ENCODE assay signal across 15 cellular contexts in the genomic region with DNA sequence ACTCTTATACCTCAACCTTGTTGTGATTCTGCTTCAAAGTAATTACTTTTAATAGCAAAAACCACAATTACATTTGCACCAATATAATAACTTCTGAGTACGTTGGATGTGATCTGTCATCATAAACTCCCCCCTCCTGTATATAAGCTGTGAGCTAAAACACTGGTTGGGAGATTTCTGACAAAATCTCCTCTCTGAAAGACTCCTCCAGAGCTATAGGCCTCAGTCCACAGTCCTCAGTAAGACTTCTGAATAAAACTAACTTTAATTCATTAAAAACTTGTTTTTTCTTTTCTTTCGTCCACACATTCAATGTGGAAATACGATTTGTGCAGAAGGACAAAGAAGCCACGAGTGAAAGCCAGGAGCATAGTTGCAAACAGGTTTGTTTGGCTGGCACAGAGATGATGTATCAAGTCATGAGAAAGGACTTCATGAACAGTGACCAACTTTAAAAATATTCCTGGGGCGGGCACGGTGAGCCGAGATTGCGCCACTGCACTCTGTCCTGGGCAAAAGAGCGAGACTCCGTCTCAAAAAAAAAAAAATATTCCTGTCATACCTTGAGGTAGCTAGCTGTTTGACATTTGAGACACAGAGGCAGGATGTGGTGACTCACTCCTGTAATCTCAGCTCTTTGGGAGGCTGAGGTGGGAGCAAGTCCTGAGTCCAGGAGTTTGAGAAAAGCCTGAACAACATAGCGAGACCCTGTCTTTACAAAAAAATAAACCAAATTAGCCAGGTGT.
A peak's percentile ranks its signal among the peaks of the same experiment; 100 is the strongest.
DNase-seq lines count a peak whose midpoint lies in the region; ATAC-seq and TF ChIP-seq lines count a peak whose summit lies in the region.
"Had no signal": no experiment of that assay in that cellular context is flagged by ENCODE, and none has a peak within 500 bp of the region (broad histone marks: within the 10 kb centered on the region; RNA-seq: fewer than 3 reads in every experiment).

No MANE protein-coding gene starts in this region.

- H3K36me3 ChIP-seq in H7 (replicated peaks; ENCODE audit: control insufficient read depth, insufficient read depth, low read length) (no peaks in the 10 kb centered on the region), body of pancreas (replicated peaks in 1 of 2; ENCODE audit: insufficient read depth in 1 of 2, low read depth in 2 of 2) (no peaks in the 10 kb centered on the region)

- DNase-seq in activated naive CD4-positive, alpha-beta T cell treated with anti-CD3 and anti-CD28 coated beads, Interleukin-2, amount 50 U/mL, for 72 hours (ENCODE audit: low spot score in 2 of 2), result no peak
- no peak for DNase-seq in activated naive CD4-positive, alpha-beta T cell treated with anti-CD3 and anti-CD28 coated beads, Interleukin-2, amount 50 U/mL, for 16 hours
- DNase-seq in RKO (ENCODE audit: low spot score) (peak; percentile 62), epithelial cell of esophagus (ENCODE audit: low read depth) (peak; percentile 97), substantia nigra (lab: John Stamatoyannopoulos, UW) (no peak), H7 (no peak), body of pancreas (no peak)
- no peak for DNase-seq in activated CD8-positive, alpha-beta memory T cell treated with anti-CD3 and anti-CD28 coated beads, Interleukin-2, amount 10 ng/mL, durations not matched to agents 7 days and 5 days
- DNase-seq: activated CD4-positive, alpha-beta T cell treated with anti-CD3 and anti-CD28 coated beads, Interleukin-2, amount 50 U/mL, for 4 hours; activated naive CD4-positive, alpha-beta T cell treated with anti-CD3 and anti-CD28 coated beads, Interleukin-2, amount 10 ng/mL, durations not matched to agents 7 days and 5 days; GOT3; Karpas-422; small intestine; T-helper 17 cell had no signal

- no peak overlapping the region for H3K4me3 Mint-ChIP-seq in activated CD8-positive, alpha-beta memory T cell treated with anti-CD3 and anti-CD28 coated beads, Interleukin-2, amount 10 ng/mL, durations not matched to agents 7 days and 5 days
- H3K4me3 Mint-ChIP-seq: activated naive CD4-positive, alpha-beta T cell treated with anti-CD3 and anti-CD28 coated beads, Interleukin-2, amount 10 ng/mL, durations not matched to agents 7 days and 5 days; T-helper 17 cell; type B pancreatic cell had no signal

- intact Hi-C loops in body of pancreas (cut with DNase I), result no loop called here

- no peak overlapping the region for H3K27ac Mint-ChIP-seq in activated naive CD4-positive, alpha-beta T cell treated with anti-CD3 and anti-CD28 coated beads, Interleukin-2, amount 50 U/mL, for 72 hours
- no peak overlapping the region for H3K27ac Mint-ChIP-seq in activated CD8-positive, alpha-beta memory T cell treated with anti-CD3 and anti-CD28 coated beads, Interleukin-2, amount 10 ng/mL, durations not matched to agents 7 days and 5 days
- H3K27ac Mint-ChIP-seq: activated naive CD4-positive, alpha-beta T cell treated with anti-CD3 and anti-CD28 coated beads, Interleukin-2, amount 10 ng/mL, durations not matched to agents 7 days and 5 days; T-helper 17 cell; type B pancreatic cell had no signal

- no peaks in the 10 kb centered on the region for H3K4me1 ChIP-seq in body of pancreas

- H3K27me3 ChIP-seq in H7 (ENCODE audit: control insufficient read depth, insufficient read depth, low read length) (no peaks in the 10 kb centered on the region), body of pancreas (no peaks in the 10 kb centered on the region)

- 74 to 77% methylated on average over 11 of the region's 11 CpGs for WGBS in body of pancreas, 2 donors

- no peaks in the 10 kb centered on the region for H3K9me3 Mint-ChIP-seq in activated naive CD4-positive, alpha-beta T cell treated with anti-CD3 and anti-CD28 coated beads, Interleukin-2, amount 50 U/mL, for 72 hours
- no peaks in the 10 kb centered on the region for H3K9me3 Mint-ChIP-seq in activated CD8-positive, alpha-beta memory T cell treated with anti-CD3 and anti-CD28 coated beads, Interleukin-2, amount 10 ng/mL, durations not matched to agents 7 days and 5 days (ENCODE audit: low read depth)
- H3K9me3 Mint-ChIP-seq: activated naive CD4-positive, alpha-beta T cell treated with anti-CD3 and anti-CD28 coated beads, Interleukin-2, amount 10 ng/mL, durations not matched to agents 7 days and 5 days; type B pancreatic cell had no signal

- H3K4me3 ChIP-seq in epithelial cell of esophagus (ENCODE audit: low read length) (no peak overlapping the region), H7 (ENCODE audit: insufficient read depth, low read depth, low read length) (no peak overlapping the region), body of pancreas (no peak overlapping the region)

- H3K27me3 Mint-ChIP-seq in activated CD8-positive, alpha-beta memory T cell treated with anti-CD3 and anti-CD28 coated beads, Interleukin-2, amount 10 ng/mL, durations not matched to agents 7 days and 5 days, result no peaks in the 10 kb centered on the region
- H3K27me3 Mint-ChIP-seq: type B pancreatic cell had no signal

- ATAC-seq in activated naive CD4-positive, alpha-beta T cell treated with anti-CD3 and anti-CD28 coated beads, Interleukin-2, amount 50 U/mL, for 72 hours, result peak; percentile 60 to 82
- no peak for ATAC-seq in activated CD8-positive, alpha-beta memory T cell treated with anti-CD3 and anti-CD28 coated beads, Interleukin-2, amount 10 ng/mL, durations not matched to agents 7 days and 5 days
- ATAC-seq in body of pancreas, result no peak
- ATAC-seq: T-helper 17 cell had no signal

- CTCF ChIA-PET in activated CD8-positive, alpha-beta memory T cell treated with anti-CD3 and anti-CD28 coated beads, Interleukin-2, amount 10 ng/mL, durations not matched to agents 7 days and 5 days (lab: Charles Lee), result no interaction called here

- H3K27ac ChIP-seq in substantia nigra (ENCODE audit: low read depth, low read length, poor library complexity, severe bottlenecking) (peak overlapping the region; percentile 9), body of pancreas (no peak overlapping the region)

- H3K4me1 Mint-ChIP-seq in activated CD8-positive, alpha-beta memory T cell treated with anti-CD3 and anti-CD28 coated beads, Interleukin-2, amount 10 ng/mL, durations not matched to agents 7 days and 5 days, result peaks cover 1% of the 10 kb centered on the region
- H3K4me1 Mint-ChIP-seq: activated naive CD4-positive, alpha-beta T cell treated with anti-CD3 and anti-CD28 coated beads, Interleukin-2, amount 10 ng/mL, durations not matched to agents 7 days and 5 days had no signal

- TF ChIP-seq CTCF in epithelial cell of esophagus (IDR thresholded peaks at IDR 0.05; ENCODE audit: insufficient read depth, low read depth, low read length, missing control alignments) (no peak), body of pancreas (IDR thresholded peaks at IDR 0.05) (no peak)

- peaks cover 0 to 5% of the 10 kb centered on the region in 2 donors for H3K36me3 Mint-ChIP-seq in activated naive CD4-positive, alpha-beta T cell treated with anti-CD3 and anti-CD28 coated beads, Interleukin-2, amount 50 U/mL, for 72 hours
- H3K36me3 Mint-ChIP-seq in activated CD8-positive, alpha-beta memory T cell treated with anti-CD3 and anti-CD28 coated beads, Interleukin-2, amount 10 ng/mL, durations not matched to agents 7 days and 5 days, result no peaks in the 10 kb centered on the region
- H3K36me3 Mint-ChIP-seq: activated naive CD4-positive, alpha-beta T cell treated with anti-CD3 and anti-CD28 coated beads, Interleukin-2, amount 10 ng/mL, durations not matched to agents 7 days and 5 days; type B pancreatic cell had no signal

- TF ChIP-seq POLR2A in body of pancreas (IDR thresholded peaks at IDR 0.05), result no peak

- no peaks in the 10 kb centered on the region for H3K9me3 ChIP-seq in body of pancreas

Comparison
In these comparisons a context has a peak if more than half of its experiments do, and no peak if none do; other contexts are left out.
1. ATAC-seq: peak in activated naive CD4-positive, alpha-beta T cell treated with anti-CD3 and anti-CD28 coated beads, Interleukin-2, amount 50 U/mL, for 72 hours (2 of 2); none in activated CD8-positive, alpha-beta memory T cell treated with anti-CD3 and anti-CD28 coated beads, Interleukin-2, amount 10 ng/mL, durations not matched to agents 7 days and 5 days (single experiment) and body of pancreas (single experiment).
2. DNase-seq: peak in RKO (single experiment) and epithelial cell of esophagus (single experiment); none in activated naive CD4-positive, alpha-beta T cell treated with anti-CD3 and anti-CD28 coated beads, Interleukin-2, amount 50 U/mL, for 72 hours (0 of 2), activated naive CD4-positive, alpha-beta T cell treated with anti-CD3 and anti-CD28 coated beads, Interleukin-2, amount 50 U/mL, for 16 hours (single experiment), substantia nigra (0 of 49), H7 (single experiment), activated CD8-positive, alpha-beta memory T cell treated with anti-CD3 and anti-CD28 coated beads, Interleukin-2, amount 10 ng/mL, durations not matched to agents 7 days and 5 days (single experiment) and body of pancreas (0 of 4).